ENCODE assay signal across 20 cellular contexts in genomic region chr12:94091624-94092023, GRCh38.
"Had no signal": no experiment of that assay in that cellular context is flagged by ENCODE, and none has a peak within 500 bp of the region (broad histone marks: within the 10 kb centered on the region; RNA-seq: fewer than 3 reads in every experiment).

No MANE protein-coding gene starts in this region.

- H3K4me3 ChIP-seq: gastroesophageal sphincter, left ventricle myocardium inferior, lower lobe of right lung, skin epidermis, tibial nerve, upper lobe of right lung, vagina had no signal

- H3K4me1 ChIP-seq: left ventricle myocardium inferior, lower lobe of right lung, upper lobe of right lung, vagina had no signal

- H3K27ac ChIP-seq: left ventricle myocardium inferior, lower lobe of right lung, neutrophil, skin epidermis, upper lobe of right lung had no signal

- H3K36me3 Mint-ChIP-seq: memory B cell; naive thymus-derived CD8-positive, alpha-beta T cell had no signal

- H3K36me3 ChIP-seq: gastroesophageal sphincter, left ventricle myocardium inferior, lower lobe of right lung, neutrophil, tibial nerve, upper lobe of right lung, vagina had no signal

- H3K9me3 Mint-ChIP-seq: immature natural killer cell; memory B cell; naive thymus-derived CD8-positive, alpha-beta T cell; stimulated activated naive CD8-positive, alpha-beta T cell treated with anti-CD3 and anti-CD28 coated beads, Interleukin-15, Interleukin-2, amounts not matched to agents 100 ng/mL and 50 ng/mL, for 24 hours had no signal

- H3K27ac Mint-ChIP-seq: immature natural killer cell; memory B cell; naive thymus-derived CD8-positive, alpha-beta T cell; stimulated activated naive CD8-positive, alpha-beta T cell treated with anti-CD3 and anti-CD28 coated beads, Interleukin-15, Interleukin-2, amounts not matched to agents 100 ng/mL and 50 ng/mL, for 24 hours had no signal

- H3K9me3 ChIP-seq: gastroesophageal sphincter, left ventricle myocardium inferior, lower lobe of right lung, neutrophil, tibial nerve, upper lobe of right lung, vagina had no signal

- H3K4me3 Mint-ChIP-seq: immature natural killer cell; memory B cell; naive thymus-derived CD8-positive, alpha-beta T cell; stimulated activated naive CD8-positive, alpha-beta T cell treated with anti-CD3 and anti-CD28 coated beads, Interleukin-15, Interleukin-2, amounts not matched to agents 100 ng/mL and 50 ng/mL, for 24 hours had no signal

- H3K27me3 ChIP-seq: gastroesophageal sphincter, tibial nerve, upper lobe of right lung, vagina had no signal

- ATAC-seq: esophagus mucosa; gastroesophageal sphincter; lower lobe of right lung; naive thymus-derived CD8-positive, alpha-beta T cell; sciatic nerve; upper lobe of right lung had no signal

- H3K4me1 Mint-ChIP-seq: immature natural killer cell; memory B cell; naive thymus-derived CD8-positive, alpha-beta T cell had no signal

- DNase-seq: effector memory CD4-positive, alpha-beta T cell; foreskin fibroblast; glutamatergic neuron; immature natural killer cell; kidney; left cardiac atrium; left ventricle myocardium inferior; lower lobe of right lung; naive thymus-derived CD8-positive, alpha-beta T cell; posterior cingulate gyrus; upper lobe of right lung had no signal

- H3K27me3 Mint-ChIP-seq: stimulated activated naive CD8-positive, alpha-beta T cell treated with anti-CD3 and anti-CD28 coated beads, Interleukin-15, Interleukin-2, amounts not matched to agents 100 ng/mL and 50 ng/mL, for 24 hours had no signal
